20 cellular contexts compared by ENCODE assay signal in genomic region chr14:93079321-93079720, GRCh38. TPM values are rescaled to one million over a fixed set of nuclear protein-coding genes. Genes with fewer than 3 reads are reported as not detected.
DNase-seq lines count a peak whose midpoint lies in the region; ATAC-seq, FAIRE-seq and TF ChIP-seq lines count a peak whose summit lies in the region.
"Had no signal": no experiment of that assay in that cellular context is flagged by ENCODE, and none has a peak within 500 bp of the region (broad histone marks: within the 10 kb centered on the region; RNA-seq: fewer than 3 reads in every experiment).

No MANE protein-coding gene starts in this region.

- CTCF ChIA-PET in AG04449 (lab: Yijun Ruan, JAX): interaction anchor here (1.3 to 7.6 kb wide), 2 partner anchors 12 to 34 kb away, joined by 3 to 63 read pairs; partner anchors contain the start of gene ITPK1
- CTCF ChIA-PET in activated naive CD4-positive, alpha-beta T cell treated with anti-CD3 and anti-CD28 coated beads for 36 hours (lab: Charles Lee): no interaction called here

- H3K27me3 ChIP-seq in astrocyte (ENCODE audit: insufficient read depth, low read length): no peaks in the 10 kb centered on the region
- H3K27me3 ChIP-seq: hepatocyte, upper lobe of left lung had no signal

- H3K4me1 Mint-ChIP-seq in astrocyte (ENCODE audit: low read depth, unreplicated experiment) (peaks cover 3% of the 10 kb centered on the region), nephron (peaks cover 40% of the 10 kb centered on the region)
- H3K4me1 Mint-ChIP-seq in activated naive CD4-positive, alpha-beta T cell treated with anti-CD3 and anti-CD28 coated beads for 36 hours (ENCODE audit: low read depth): peaks cover 20% of the 10 kb centered on the region

- intact Hi-C loops in activated naive CD4-positive, alpha-beta T cell treated with anti-CD3 and anti-CD28 coated beads for 36 hours (cut with micrococcal nuclease): no loop called here
- intact Hi-C loops in cardiac septum (cut with DNase I): no loop called here

- H4K20me1 ChIP-seq in astrocyte (ENCODE audit: insufficient read depth, low read length): peaks cover 60% of the 10 kb centered on the region

- DNase-seq in AG04449 (ENCODE audit: low read depth, low spot score): no peak
- no peak for DNase-seq in GM12891 (ENCODE audit: insufficient read length, low spot score)
- DNase-seq in astrocyte (ENCODE audit: low read depth): no peak
- DNase-seq in activated naive CD4-positive, alpha-beta T cell treated with anti-CD3 and anti-CD28 coated beads for 36 hours: no peak
- no peak for DNase-seq in cardiac septum (ENCODE audit: low spot score)
- DNase-seq: activated B cell treated with CpG ODN at 0.5 μM for 24 hours; activated CD8-positive, alpha-beta memory T cell treated with anti-CD3 and anti-CD28 coated beads for 24 hours; caudate nucleus; NCI-H146; retina; stimulated activated CD4-positive, alpha-beta T cell treated with anti-CD3 and anti-CD28 coated beads, Interleukin-15, amount 100 ng/mL, for 24 hours; stimulated activated naive B cell treated with anti-CD40 and anti-IgM and Interleukin-4, amounts not matched to agents 10 μg/mL and 1 μg/mL and 100 μg/mL, for 72 hours; upper lobe of left lung had no signal

- no peak for ATAC-seq in GM21360 (IDR thresholded peaks at IDR 0.05; ENCODE audit: unreplicated experiment)
- no peak for ATAC-seq in GM19452 (IDR thresholded peaks at IDR 0.05; ENCODE audit: unreplicated experiment)
- ATAC-seq: Panc1; stimulated activated naive B cell treated with anti-CD40 and anti-IgM and Interleukin-4, amounts not matched to agents 10 μg/mL and 1 μg/mL and 100 μg/mL, for 72 hours had no signal

- TF ChIP-seq POLR2A in GM12891 (IDR thresholded peaks at IDR 0.05; ENCODE audit: low read depth, low read length): no peak

- no peaks in the 10 kb centered on the region for H3K79me2 ChIP-seq in astrocyte (ENCODE audit: insufficient read depth, low read length)

- H3K4me3 Mint-ChIP-seq in astrocyte (ENCODE audit: unreplicated experiment): no peak overlapping the region
- H3K4me3 Mint-ChIP-seq in nephron: no peak overlapping the region
- no peak overlapping the region for H3K4me3 Mint-ChIP-seq in activated naive CD4-positive, alpha-beta T cell treated with anti-CD3 and anti-CD28 coated beads for 36 hours
- H3K4me3 Mint-ChIP-seq: activated B cell treated with CpG ODN at 0.5 μM for 24 hours; activated T-helper 1 cell treated with anti-CD3 and anti-CD28 coated beads, Interleukin-12 subunit alpha, Interleukin-12 subunit beta, Interleukin-2, Interleukin-4 antibody, amounts not matched to agents 30 ng/mL and 10 ng/mL and 1 ng/mL, durations not matched to agents 14 hours and 24 hours and 36 hours; stimulated activated naive B cell treated with anti-CD40 and anti-IgM and Interleukin-4, amounts not matched to agents 10 μg/mL and 1 μg/mL and 100 μg/mL, for 72 hours had no signal

- peak overlapping the region; percentile 30 for H3K4me2 ChIP-seq in astrocyte (ENCODE audit: low read length)
- H3K4me2 ChIP-seq: hepatocyte had no signal

- no peaks in the 10 kb centered on the region for H3K9me3 Mint-ChIP-seq in astrocyte (ENCODE audit: unreplicated experiment)
- H3K9me3 Mint-ChIP-seq in nephron: no peaks in the 10 kb centered on the region
- H3K9me3 Mint-ChIP-seq in activated naive CD4-positive, alpha-beta T cell treated with anti-CD3 and anti-CD28 coated beads for 36 hours: no peaks in the 10 kb centered on the region
- H3K9me3 Mint-ChIP-seq: activated B cell treated with CpG ODN at 0.5 μM for 24 hours; activated T-helper 1 cell treated with anti-CD3 and anti-CD28 coated beads, Interleukin-12 subunit alpha, Interleukin-12 subunit beta, Interleukin-2, Interleukin-4 antibody, amounts not matched to agents 30 ng/mL and 10 ng/mL and 1 ng/mL, durations not matched to agents 14 hours and 24 hours and 36 hours; stimulated activated naive B cell treated with anti-CD40 and anti-IgM and Interleukin-4, amounts not matched to agents 10 μg/mL and 1 μg/mL and 100 μg/mL, for 72 hours had no signal

- H3K36me3 ChIP-seq in astrocyte (ENCODE audit: insufficient read depth, low read length): no peaks in the 10 kb centered on the region
- H3K36me3 ChIP-seq: upper lobe of left lung had no signal

- POLR2A ChIA-PET in AG04449 (lab: Yijun Ruan, JAX): interaction anchor here (1.4 kb wide), 1 partner anchor 36 kb away, joined by 6 read pairs; the partner anchor contains the start of gene ITPK1

- H3K9me3 ChIP-seq in astrocyte (ENCODE audit: insufficient read depth, low read depth, low read length): no peaks in the 10 kb centered on the region
- H3K9me3 ChIP-seq: upper lobe of left lung had no signal

- H3K27ac ChIP-seq in astrocyte (ENCODE audit: low read depth, low read length): no peak overlapping the region
- H3K27ac ChIP-seq: hepatocyte, upper lobe of left lung had no signal

- peaks cover 6% of the 10 kb centered on the region for H3K4me1 ChIP-seq in astrocyte (ENCODE audit: insufficient read depth, low read length)

- H3K27ac Mint-ChIP-seq in astrocyte (ENCODE audit: unreplicated experiment) (no peak overlapping the region), nephron (peak overlapping the region; percentile 60 to 86 (median 81))
- no peak overlapping the region for H3K27ac Mint-ChIP-seq in activated naive CD4-positive, alpha-beta T cell treated with anti-CD3 and anti-CD28 coated beads for 36 hours
- H3K27ac Mint-ChIP-seq: activated T-helper 1 cell treated with anti-CD3 and anti-CD28 coated beads, Interleukin-12 subunit alpha, Interleukin-12 subunit beta, Interleukin-2, Interleukin-4 antibody, amounts not matched to agents 30 ng/mL and 10 ng/mL and 1 ng/mL, durations not matched to agents 14 hours and 24 hours and 36 hours; stimulated activated naive B cell treated with anti-CD40 and anti-IgM and Interleukin-4, amounts not matched to agents 10 μg/mL and 1 μg/mL and 100 μg/mL, for 72 hours had no signal

- peak; percentile 59 for FAIRE-seq in GM12891 (lab: Jason Lieb, UNC)
- no peak for FAIRE-seq in astrocyte (lab: Jason Lieb, UNC)
- FAIRE-seq: keratinocyte had no signal

- H3K36me3 Mint-ChIP-seq in astrocyte (ENCODE audit: low read depth, unreplicated experiment) (no peaks in the 10 kb centered on the region), nephron (ENCODE audit: low read depth) (no peaks in the 10 kb centered on the region)
- no peaks in the 10 kb centered on the region for H3K36me3 Mint-ChIP-seq in activated naive CD4-positive, alpha-beta T cell treated with anti-CD3 and anti-CD28 coated beads for 36 hours (ENCODE audit: low read depth)

- H2AFZ ChIP-seq in astrocyte (ENCODE audit: low read depth, low read length): no peak overlapping the region
- H2AFZ ChIP-seq: hepatocyte had no signal

- peaks cover 53% of the 10 kb centered on the region for H3K27me3 Mint-ChIP-seq in astrocyte (ENCODE audit: low read depth, unreplicated experiment)
- H3K27me3 Mint-ChIP-seq in nephron (ENCODE audit: low read depth): no peaks in the 10 kb centered on the region
- no peaks in the 10 kb centered on the region for H3K27me3 Mint-ChIP-seq in activated naive CD4-positive, alpha-beta T cell treated with anti-CD3 and anti-CD28 coated beads for 36 hours (ENCODE audit: low read depth)
- H3K27me3 Mint-ChIP-seq: activated B cell treated with CpG ODN at 0.5 μM for 24 hours; stimulated activated naive B cell treated with anti-CD40 and anti-IgM and Interleukin-4, amounts not matched to agents 10 μg/mL and 1 μg/mL and 100 μg/mL, for 72 hours had no signal

- H3K4me3 ChIP-seq in AG04449 (ENCODE audit: low read depth, low read length) (peak overlapping the region; percentile 2; the same call in 1 of the 2 replicates), astrocyte (ENCODE audit: insufficient read depth, low read depth, low read length) (no peak overlapping the region)
- H3K4me3 ChIP-seq: hepatocyte, upper lobe of left lung had no signal

- H3K9ac ChIP-seq in astrocyte (ENCODE audit: low read length): no peak overlapping the region

- peak; percentile 35 for TF ChIP-seq CTCF in AG04449 (IDR thresholded peaks at IDR 0.05; ENCODE audit: insufficient read depth, low read length, missing control alignments)
- TF ChIP-seq CTCF in astrocyte (IDR thresholded peaks at IDR 0.05; ENCODE audit: insufficient read depth, low read depth, low read length): no peak
- TF ChIP-seq CTCF in nephron (IDR thresholded peaks at IDR 0.05; ENCODE audit: unreplicated experiment in 3 of 3): peak in 2 of 3 experiments; percentile 21 to 24

TF ChIP-seq in GM12891, 5 proteins besides CTCF, POLR2A, EP300 and RAD21:
- TF ChIP-seq TAF1 (IDR thresholded peaks at IDR 0.05; ENCODE audit: low read depth, low read length): no peak
- TF ChIP-seq PAX5 (IDR thresholded peaks at IDR 0.05; ENCODE audit: insufficient read depth, low read length, severe bottlenecking): no peak
- TF ChIP-seq SPI1 (IDR thresholded peaks at IDR 0.05; ENCODE audit: low read depth, low read length): no peak
- no peak for TF ChIP-seq POLR2AphosphoS5 (IDR thresholded peaks at IDR 0.05; ENCODE audit: low read depth, low read length)
- TF ChIP-seq POU2F2 (IDR thresholded peaks at IDR 0.05; ENCODE audit: low read depth, low read length): no peak

RNA-seq across cellular contexts. Expression of gene ITPK1, which starts 36.4 kb away (rescaled TPM):
- 22.4 TPM for polyA plus RNA-seq in GM12891 (2012; ENCODE audit: low read depth, missing spikeins)
- 11.2 and 13.0 TPM in 2 replicates for total RNA-seq in astrocyte
- 10 to 100 TPM; 12.2 to 18.9 TPM for total RNA-seq in activated naive CD4-positive, alpha-beta T cell treated with anti-CD3 and anti-CD28 coated beads for 36 hours
- 77.1 TPM for total RNA-seq in cardiac septum

Comparison
In these comparisons a context has a peak if more than half of its experiments do, and no peak if none do; other contexts are left out.
1. H3K27ac Mint-ChIP-seq: peak in nephron (3 of 3); none in astrocyte (single experiment) and activated naive CD4-positive, alpha-beta T cell treated with anti-CD3 and anti-CD28 coated beads for 36 hours (single experiment).